21 cellular contexts compared by ENCODE assay signal in genomic region chr18:44805643-44806042, GRCh38.
DNase-seq lines count a peak whose midpoint lies in the region; ATAC-seq and TF ChIP-seq lines count a peak whose summit lies in the region.
"Had no signal": no experiment of that assay in that cellular context is flagged by ENCODE, and none has a peak within 500 bp of the region (broad histone marks: within the 10 kb centered on the region; RNA-seq: fewer than 3 reads in every experiment).

No MANE protein-coding gene starts in this region.

- H3K36me3 ChIP-seq in left ventricle myocardium inferior: no peaks in the 10 kb centered on the region
- no peaks in the 10 kb centered on the region for H3K36me3 ChIP-seq in naive thymus-derived CD4-positive, alpha-beta T cell (ENCODE audit: control insufficient read depth in 2 of 3, insufficient read depth in 3 of 3, low read length in 3 of 3)
- no peaks in the 10 kb centered on the region for H3K36me3 ChIP-seq in uterus
- H3K36me3 ChIP-seq: brain microvascular endothelial cell, lower lobe of right lung, MG63 had no signal

- CTCF ChIA-PET in naive thymus-derived CD4-positive, alpha-beta T cell (lab: Charles Lee): no interaction called here

- H3K36me3 Mint-ChIP-seq in activated naive CD8-positive, alpha-beta T cell treated with anti-CD3 and anti-CD28 coated beads, Interleukin-2, amount 50 U/mL, for 24 hours (ENCODE audit: low read depth): peaks cover 11% of the 10 kb centered on the region
- peaks cover 0 to 14% (median 0%) of the 10 kb centered on the region in 5 donors for H3K36me3 Mint-ChIP-seq in naive thymus-derived CD4-positive, alpha-beta T cell
- H3K36me3 Mint-ChIP-seq: CD8-positive, alpha-beta T cell had no signal

- H3K4me1 ChIP-seq in left ventricle myocardium inferior (peaks cover 22% of the 10 kb centered on the region), uterus (no peaks in the 10 kb centered on the region)
- H3K4me1 ChIP-seq in naive thymus-derived CD4-positive, alpha-beta T cell (ENCODE audit: control insufficient read depth in 2 of 2, insufficient read depth in 2 of 2, low read length in 2 of 2): peaks cover 0 to 9% of the 10 kb centered on the region in 2 donors

- TF ChIP-seq CTCF in left ventricle myocardium inferior (IDR thresholded peaks at IDR 0.05; ENCODE audit: borderline replicate concordance) (no peak), uterus (IDR thresholded peaks at IDR 0.05) (no peak)

- peak overlapping the region; percentile 5 for H3K27ac Mint-ChIP-seq in activated naive CD8-positive, alpha-beta T cell treated with anti-CD3 and anti-CD28 coated beads, Interleukin-2, amount 50 U/mL, for 24 hours
- H3K27ac Mint-ChIP-seq in naive thymus-derived CD4-positive, alpha-beta T cell: no peak overlapping the region
- H3K27ac Mint-ChIP-seq: CD8-positive, alpha-beta T cell; dendritic cell treated with granulocyte-macrophage colony-stimulating factor and Interleukin-4, amounts not matched to agents 40 ng/mL and 50 ng/mL, for 4 days; nephron progenitor cell; progenitor cell of endocrine pancreas had no signal

- H3K4me3 Mint-ChIP-seq in activated naive CD8-positive, alpha-beta T cell treated with anti-CD3 and anti-CD28 coated beads, Interleukin-2, amount 50 U/mL, for 24 hours: no peak overlapping the region
- H3K4me3 Mint-ChIP-seq in naive thymus-derived CD4-positive, alpha-beta T cell: no peak overlapping the region
- H3K4me3 Mint-ChIP-seq: CD8-positive, alpha-beta T cell; dendritic cell treated with granulocyte-macrophage colony-stimulating factor and Interleukin-4, amounts not matched to agents 40 ng/mL and 50 ng/mL, for 4 days; nephron progenitor cell had no signal

- H3K27me3 ChIP-seq in left ventricle myocardium inferior (ENCODE audit: low read depth): no peaks in the 10 kb centered on the region
- H3K27me3 ChIP-seq in naive thymus-derived CD4-positive, alpha-beta T cell (ENCODE audit: control insufficient read depth in 2 of 2, insufficient read depth in 2 of 2, low read length in 2 of 2): no peaks in the 10 kb centered on the region
- H3K27me3 ChIP-seq in uterus: no peaks in the 10 kb centered on the region
- H3K27me3 ChIP-seq: brain microvascular endothelial cell, MG63 had no signal

- H3K9me3 ChIP-seq in left ventricle myocardium inferior (replicated peaks): no peaks in the 10 kb centered on the region
- no peaks in the 10 kb centered on the region for H3K9me3 ChIP-seq in naive thymus-derived CD4-positive, alpha-beta T cell (ENCODE audit: control insufficient read depth in 2 of 3, low read length in 3 of 3)
- H3K9me3 ChIP-seq in uterus: no peaks in the 10 kb centered on the region
- H3K9me3 ChIP-seq: lower lobe of right lung, MG63 had no signal

- H3K27ac ChIP-seq in left ventricle myocardium inferior (replicated peaks) (peak overlapping the region; percentile 74), uterus (peak overlapping the region; percentile 82 to 96)
- no peak overlapping the region for H3K27ac ChIP-seq in naive thymus-derived CD4-positive, alpha-beta T cell (ENCODE audit: low read depth, low read length)
- H3K27ac ChIP-seq: brain microvascular endothelial cell, lower lobe of right lung, SK-N-MC had no signal

- no peak overlapping the region for H3K4me3 ChIP-seq in left ventricle myocardium inferior
- H3K4me3 ChIP-seq in naive thymus-derived CD4-positive, alpha-beta T cell (ENCODE audit: low read length): no peak overlapping the region
- no peak overlapping the region for H3K4me3 ChIP-seq in uterus
- H3K4me3 ChIP-seq: lower lobe of right lung, MG63, SK-N-MC had no signal

- POLR2A ChIA-PET in naive thymus-derived CD4-positive, alpha-beta T cell (lab: Charles Lee): no interaction called here

- H3K9me3 Mint-ChIP-seq in activated naive CD8-positive, alpha-beta T cell treated with anti-CD3 and anti-CD28 coated beads, Interleukin-2, amount 50 U/mL, for 24 hours: peaks cover under 1% of the 10 kb centered on the region
- H3K9me3 Mint-ChIP-seq in naive thymus-derived CD4-positive, alpha-beta T cell: peaks cover 0 to 4% (median 0%) of the 10 kb centered on the region in 11 donors
- H3K9me3 Mint-ChIP-seq: CD8-positive, alpha-beta T cell had no signal

- ATAC-seq in Right ventricle myocardium inferior (no peak), HG02763 (IDR thresholded peaks at IDR 0.05; ENCODE audit: unreplicated experiment) (no peak), GM18517 (IDR thresholded peaks at IDR 0.05; ENCODE audit: unreplicated experiment) (no peak), GM19397 (IDR thresholded peaks at IDR 0.05; ENCODE audit: unreplicated experiment) (no peak)
- peak; percentile 60 for ATAC-seq in activated naive CD8-positive, alpha-beta T cell treated with anti-CD3 and anti-CD28 coated beads, Interleukin-2, amount 50 U/mL, for 24 hours
- ATAC-seq in naive thymus-derived CD4-positive, alpha-beta T cell: peak; percentile 65
- ATAC-seq: CD8-positive, alpha-beta T cell; lower lobe of right lung had no signal

- H3K4me1 Mint-ChIP-seq in activated naive CD8-positive, alpha-beta T cell treated with anti-CD3 and anti-CD28 coated beads, Interleukin-2, amount 50 U/mL, for 24 hours: peaks cover 61% of the 10 kb centered on the region
- peaks cover 0 to 33% (median 0%) of the 10 kb centered on the region in 7 donors for H3K4me1 Mint-ChIP-seq in naive thymus-derived CD4-positive, alpha-beta T cell

- no peak for DNase-seq in left ventricle myocardium inferior
- no peak for DNase-seq in Right ventricle myocardium inferior (ENCODE audit: missing footprints)
- DNase-seq in activated naive CD8-positive, alpha-beta T cell treated with anti-CD3 and anti-CD28 coated beads, Interleukin-2, amount 50 U/mL, for 24 hours: no peak
- DNase-seq in naive thymus-derived CD4-positive, alpha-beta T cell: no peak
- DNase-seq in uterus: no peak
- DNase-seq: activated CD4-positive, alpha-beta T cell treated with anti-CD3 and anti-CD28 coated beads for 48 hours; activated naive CD4-positive, alpha-beta T cell treated with anti-CD3 and anti-CD28 coated beads, Interleukin-2, amount 50 U/mL, for 16 hours; activated T-cell treated with anti-CD3 and anti-CD28 coated beads for 4 hours; brain microvascular endothelial cell; DMS79 treated with DMSO at 0.1 percent for 48 hours; lower lobe of right lung; MG63; NCI-H1694; nephron progenitor cell had no signal

- TF ChIP-seq POLR2A in uterus (IDR thresholded peaks at IDR 0.05): no peak

- H3K27me3 Mint-ChIP-seq in activated naive CD8-positive, alpha-beta T cell treated with anti-CD3 and anti-CD28 coated beads, Interleukin-2, amount 50 U/mL, for 24 hours: no peaks in the 10 kb centered on the region
- H3K27me3 Mint-ChIP-seq in naive thymus-derived CD4-positive, alpha-beta T cell: peaks cover 5 to 22% (median 7%) of the 10 kb centered on the region in 5 donors
- H3K27me3 Mint-ChIP-seq: progenitor cell of endocrine pancreas had no signal

- intact Hi-C loops in left ventricle myocardium inferior (cut with micrococcal nuclease): no loop called here
- intact Hi-C loops in Right ventricle myocardium inferior (cut with DNase I): no loop called here
- intact Hi-C loops in naive thymus-derived CD4-positive, alpha-beta T cell (cut with micrococcal nuclease): no loop called here
- intact Hi-C loops in uterus (cut with DNase I; ENCODE audit: low total_unique reads): no loop called here

Comparison
In these comparisons a context has a peak if more than half of its experiments do, and no peak if none do; other contexts are left out.
1. ATAC-seq: peak in activated naive CD8-positive, alpha-beta T cell treated with anti-CD3 and anti-CD28 coated beads, Interleukin-2, amount 50 U/mL, for 24 hours (single experiment) and naive thymus-derived CD4-positive, alpha-beta T cell (single experiment); none in Right ventricle myocardium inferior (single experiment), HG02763 (single experiment), GM18517 (single experiment) and GM19397 (single experiment).